8 cellular contexts compared by ENCODE assay signal in genomic region chr5:138466058-138466899, GRCh38. TPM values are rescaled to one million over a fixed set of nuclear protein-coding genes. Genes with fewer than 3 reads are reported as not detected.
DNase-seq lines count a peak whose midpoint lies in the region; ATAC-seq and TF ChIP-seq lines count a peak whose summit lies in the region.

No MANE protein-coding gene starts in this region.

- intact Hi-C loops in Right ventricle myocardium inferior (cut with DNase I), result no loop called here

- peak overlapping the region; percentile 99 for H3K4me2 ChIP-seq in skeletal muscle satellite cell (ENCODE audit: low read length)

- peak overlapping the region in 1 of 2 donors; percentile 36 for H3K27ac ChIP-seq in right atrium auricular region

- no peak for ATAC-seq in Right ventricle myocardium inferior
- no peak for ATAC-seq in HG02623 (IDR thresholded peaks at IDR 0.05; ENCODE audit: unreplicated experiment)

- peak overlapping the region; percentile 86 for H3K9ac ChIP-seq in skeletal muscle satellite cell (ENCODE audit: low read depth, low read length)

- H3K9me3 ChIP-seq in right atrium auricular region (no peaks in the 10 kb centered on the region), skeletal muscle satellite cell (replicated peaks; ENCODE audit: low read length) (no peaks in the 10 kb centered on the region)

- no peak for TF ChIP-seq CTCF in right atrium auricular region (IDR thresholded peaks at IDR 0.05)

- H3K36me3 ChIP-seq in right atrium auricular region (peaks cover 18% of the 10 kb centered on the region), skeletal muscle satellite cell (ENCODE audit: insufficient read depth, low read length) (peaks cover 36% of the 10 kb centered on the region)

- H3K4me3 ChIP-seq in right atrium auricular region, result peak overlapping the region; percentile 73 to 83
- peak overlapping the region; percentile 86 for H3K4me3 ChIP-seq in skeletal muscle satellite cell (ENCODE audit: low read length)

- DNase-seq in right atrium auricular region (ENCODE audit: low spot score) (peak; percentile 64), Right ventricle myocardium inferior (ENCODE audit: missing footprints) (no peak), hepatic stellate cell (ENCODE audit: low spot score) (peak; percentile 49), GM19240 (ENCODE audit: insufficient read length, low spot score) (no peak), SHP77 treated with DMSO at 0.1 percent for 48 hours (lab: John Stamatoyannopoulos, UW) (no peak)
- DNase-seq in activated CD8-positive, alpha-beta memory T cell treated with anti-CD3 and anti-CD28 coated beads, Interleukin-2, amount 50 U/mL, for 4 hours, result peak; percentile 46

- no peaks in the 10 kb centered on the region for H3K27me3 ChIP-seq in right atrium auricular region
- no peaks in the 10 kb centered on the region for H3K27me3 ChIP-seq in skeletal muscle satellite cell (ENCODE audit: control insufficient read depth, insufficient read depth, low read length)

- H3K4me1 ChIP-seq in right atrium auricular region (peaks cover 0 to 40% of the 10 kb centered on the region in 2 donors), skeletal muscle satellite cell (ENCODE audit: control insufficient read depth, insufficient read depth, low read length) (peaks cover 22% of the 10 kb centered on the region)

RNA-seq across cellular contexts. Expression of gene EGR1, which starts 1.0 kb away (rescaled TPM):
- total RNA-seq in right atrium auricular region, result 10 to 100 TPM; 17.3 to 73.0 TPM
- 5.5 TPM for total RNA-seq in Right ventricle myocardium inferior
- total RNA-seq in skeletal muscle satellite cell (2012; rRNA removed), result 3.8 and 7.9 TPM in 2 replicates

RNA-seq across cellular contexts. Expression of gene REEP2, which starts 27.4 kb away (rescaled TPM):
- total RNA-seq in right atrium auricular region (10 to 100 TPM; 27.5 to 28.4 TPM), Right ventricle myocardium inferior (5.2 TPM)
- total RNA-seq in skeletal muscle satellite cell (2012; rRNA removed), result 2.4 and 3.3 TPM in 2 replicates

Comparison
In these comparisons a context has a peak if more than half of its experiments do, and no peak if none do; other contexts are left out.
1. DNase-seq: peak in right atrium auricular region (single experiment), activated CD8-positive, alpha-beta memory T cell treated with anti-CD3 and anti-CD28 coated beads, Interleukin-2, amount 50 U/mL, for 4 hours (single experiment) and hepatic stellate cell (single experiment); none in Right ventricle myocardium inferior (single experiment), GM19240 (single experiment) and SHP77 treated with DMSO at 0.1 percent for 48 hours (single experiment).